ENCODE assay signal across 15 cellular contexts in genomic region chr12:8788706-8789105, GRCh38. TPM values are rescaled to one million over a fixed set of nuclear protein-coding genes. Genes with fewer than 3 reads are reported as not detected.
DNase-seq lines count a peak whose midpoint lies in the region; ATAC-seq and TF ChIP-seq lines count a peak whose summit lies in the region.
"Not testable (repeated sequence)": the region's sequence is repeated elsewhere in the genome, so short reads cannot be mapped to it uniquely, and the experiment has no call there.
"Had no signal": no experiment of that assay in that cellular context is flagged by ENCODE, and none has a peak within 500 bp of the region (broad histone marks: within the 10 kb centered on the region; RNA-seq: fewer than 3 reads in every experiment).

No MANE protein-coding gene starts in this region.

- peaks cover 38% of the 10 kb centered on the region for H3K36me3 ChIP-seq in HUES64 (ENCODE audit: insufficient read depth, low read length)

- H3K9me3 ChIP-seq in CD4-positive, alpha-beta T cell (ENCODE audit: control insufficient read depth, low read length); iPS-18c (ENCODE audit: control insufficient read depth, insufficient read depth, low read length): not testable (repeated sequence)
- H3K9me3 ChIP-seq in HUES64 (ENCODE audit: insufficient read depth, low read depth, low read length): peaks cover 17% of the 10 kb centered on the region

- H3K9ac ChIP-seq in HUES64 (ENCODE audit: low read depth, low read length): peak overlapping the region; percentile 75

- POLR2A ChIA-PET in CD4-positive, alpha-beta T cell (lab: Charles Lee): not testable (repeated sequence)

- H3K27ac Mint-ChIP-seq in CD4-positive, alpha-beta T cell; activated CD4-positive, alpha-beta T cell treated with anti-CD3 and anti-CD28 coated beads, Interleukin-2, amount 10 ng/mL, durations not matched to agents 24 days and 14 days; activated naive CD4-positive, alpha-beta T cell treated with anti-CD3 and anti-CD28 coated beads for 36 hours; effector memory CD8-positive, alpha-beta T cell; nephron; stimulated activated memory B cell treated with anti-CD40 and anti-IgM and Interleukin-4, amounts not matched to agents 10 μg/mL and 1 μg/mL and 100 μg/mL, for 72 hours: not testable (repeated sequence)

- CTCF ChIA-PET in CD4-positive, alpha-beta T cell (lab: Charles Lee); activated naive CD4-positive, alpha-beta T cell treated with anti-CD3 and anti-CD28 coated beads for 36 hours (lab: Charles Lee): not testable (repeated sequence)

- H3K4me3 ChIP-seq in HUES64 (ENCODE audit: low read length): peak overlapping the region; percentile 95
- peak overlapping the region; percentile 59 for H3K4me3 ChIP-seq in iPS-18c (ENCODE audit: insufficient read depth, low read depth, low read length)

- intact Hi-C loops in CD4-positive, alpha-beta T cell (cut with DNase I, micrococcal nuclease); activated CD4-positive, alpha-beta T cell treated with anti-CD3 and anti-CD28 coated beads, Interleukin-2, amount 10 ng/mL, durations not matched to agents 24 days and 14 days (cut with micrococcal nuclease); activated naive CD4-positive, alpha-beta T cell treated with anti-CD3 and anti-CD28 coated beads for 36 hours (cut with micrococcal nuclease): not testable (repeated sequence)

- 1% methylated on average over 13 of the region's 13 CpGs for WGBS in HUES64

- not testable (repeated sequence) for ATAC-seq in CD4-positive, alpha-beta T cell (ENCODE audit: poor library complexity); effector memory CD8-positive, alpha-beta T cell (replicated peaks); stimulated activated memory B cell treated with anti-CD40 and anti-IgM and Interleukin-4, amounts not matched to agents 10 μg/mL and 1 μg/mL and 100 μg/mL, for 72 hours

- H3K4me3 Mint-ChIP-seq in CD4-positive, alpha-beta T cell: peak overlapping the region; percentile 56
- peak overlapping the region; percentile 63 for H3K4me3 Mint-ChIP-seq in activated CD4-positive, alpha-beta T cell treated with anti-CD3 and anti-CD28 coated beads, Interleukin-2, amount 10 ng/mL, durations not matched to agents 24 days and 14 days
- peak overlapping the region; percentile 60 for H3K4me3 Mint-ChIP-seq in activated naive CD4-positive, alpha-beta T cell treated with anti-CD3 and anti-CD28 coated beads for 36 hours
- H3K4me3 Mint-ChIP-seq in effector memory CD8-positive, alpha-beta T cell: peak overlapping the region; percentile 66 to 81
- H3K4me3 Mint-ChIP-seq in nephron: peak overlapping the region; percentile 83 to 85 (median 85)
- peak overlapping the region; percentile 64 for H3K4me3 Mint-ChIP-seq in stimulated activated memory B cell treated with anti-CD40 and anti-IgM and Interleukin-4, amounts not matched to agents 10 μg/mL and 1 μg/mL and 100 μg/mL, for 72 hours

- H3K9me3 Mint-ChIP-seq in CD4-positive, alpha-beta T cell; activated CD4-positive, alpha-beta T cell treated with anti-CD3 and anti-CD28 coated beads, Interleukin-2, amount 10 ng/mL, durations not matched to agents 24 days and 14 days; activated naive CD4-positive, alpha-beta T cell treated with anti-CD3 and anti-CD28 coated beads for 36 hours; effector memory CD8-positive, alpha-beta T cell; nephron; stimulated activated memory B cell treated with anti-CD40 and anti-IgM and Interleukin-4, amounts not matched to agents 10 μg/mL and 1 μg/mL and 100 μg/mL, for 72 hours: not testable (repeated sequence)

- not testable (repeated sequence) for H3K27me3 Mint-ChIP-seq in CD4-positive, alpha-beta T cell; activated CD4-positive, alpha-beta T cell treated with anti-CD3 and anti-CD28 coated beads, Interleukin-2, amount 10 ng/mL, durations not matched to agents 24 days and 14 days; activated naive CD4-positive, alpha-beta T cell treated with anti-CD3 and anti-CD28 coated beads for 36 hours (ENCODE audit: low read depth); effector memory CD8-positive, alpha-beta T cell; stimulated activated memory B cell treated with anti-CD40 and anti-IgM and Interleukin-4, amounts not matched to agents 10 μg/mL and 1 μg/mL and 100 μg/mL, for 72 hours
- H3K27me3 Mint-ChIP-seq in nephron (ENCODE audit: low read depth): peaks cover 23% of the 10 kb centered on the region

- not testable (repeated sequence) for H3K27ac ChIP-seq in CD4-positive, alpha-beta T cell (ENCODE audit: low read depth, low read length)
- peak overlapping the region; percentile 90; the same call in 1 of the 2 replicates for H3K27ac ChIP-seq in HUES64 (ENCODE audit: low read depth, low read length)

- not testable (repeated sequence) for DNase-seq in CD4-positive, alpha-beta T cell; activated CD4-positive, alpha-beta T cell treated with anti-CD3 and anti-CD28 coated beads, Interleukin-2, amount 10 ng/mL, durations not matched to agents 24 days and 14 days; activated naive CD4-positive, alpha-beta T cell treated with anti-CD3 and anti-CD28 coated beads for 36 hours; effector memory CD8-positive, alpha-beta T cell

- not testable (repeated sequence) for H3K36me3 Mint-ChIP-seq in CD4-positive, alpha-beta T cell (ENCODE audit: low read depth); activated CD4-positive, alpha-beta T cell treated with anti-CD3 and anti-CD28 coated beads, Interleukin-2, amount 10 ng/mL, durations not matched to agents 24 days and 14 days (ENCODE audit: low read depth); activated naive CD4-positive, alpha-beta T cell treated with anti-CD3 and anti-CD28 coated beads for 36 hours (ENCODE audit: low read depth); effector memory CD8-positive, alpha-beta T cell (ENCODE audit: insufficient read depth); stimulated activated memory B cell treated with anti-CD40 and anti-IgM and Interleukin-4, amounts not matched to agents 10 μg/mL and 1 μg/mL and 100 μg/mL, for 72 hours
- H3K36me3 Mint-ChIP-seq in nephron (ENCODE audit: low read depth): peaks cover 24% of the 10 kb centered on the region

- not testable (repeated sequence) for TF ChIP-seq CTCF in CD4-positive, alpha-beta T cell (IDR thresholded peaks at IDR 0.05); nephron (IDR thresholded peaks at IDR 0.05; ENCODE audit: unreplicated experiment in 3 of 3)

- not testable (repeated sequence) for H3K4me1 ChIP-seq in HUES64 (ENCODE audit: insufficient read depth, low read length)

- not testable (repeated sequence) for H3K27me3 ChIP-seq in CD4-positive, alpha-beta T cell (ENCODE audit: control insufficient read depth, insufficient read depth, low read length); HUES64 (ENCODE audit: insufficient read depth, low read length)

- H3K4me1 Mint-ChIP-seq in CD4-positive, alpha-beta T cell (ENCODE audit: low read depth); activated CD4-positive, alpha-beta T cell treated with anti-CD3 and anti-CD28 coated beads, Interleukin-2, amount 10 ng/mL, durations not matched to agents 24 days and 14 days; activated naive CD4-positive, alpha-beta T cell treated with anti-CD3 and anti-CD28 coated beads for 36 hours (ENCODE audit: low read depth); effector memory CD8-positive, alpha-beta T cell (ENCODE audit: low read depth in 2 of 2); nephron; stimulated activated memory B cell treated with anti-CD40 and anti-IgM and Interleukin-4, amounts not matched to agents 10 μg/mL and 1 μg/mL and 100 μg/mL, for 72 hours: not testable (repeated sequence)

RNA-seq across cellular contexts. Expression of gene A2ML1, which starts 33.7 kb away (rescaled TPM):
- total RNA-seq in CD4-positive, alpha-beta T cell: not detected
- 1.2 TPM for polyA plus RNA-seq in HUES64 (2013, experiment 1 of 2)
- 1.1 TPM for polyA plus RNA-seq in HUES64 (2013, experiment 2 of 2)
- not detected in 2 replicates for total RNA-seq in activated CD4-positive, alpha-beta T cell treated with anti-CD3 and anti-CD28 coated beads, Interleukin-2, amount 10 ng/mL, durations not matched to agents 24 days and 14 days
- total RNA-seq in activated naive CD4-positive, alpha-beta T cell treated with anti-CD3 and anti-CD28 coated beads for 36 hours: not detected
- total RNA-seq: endothelial cell of umbilical vein, GM23248, mesenteric fat pad, RPMI7951, SJSA1 had no signal
- polyA plus RNA-seq: A549, endothelial cell of umbilical vein, GM23248, neural cell had no signal
